25 cellular contexts compared by ENCODE assay signal in the genomic region with DNA sequence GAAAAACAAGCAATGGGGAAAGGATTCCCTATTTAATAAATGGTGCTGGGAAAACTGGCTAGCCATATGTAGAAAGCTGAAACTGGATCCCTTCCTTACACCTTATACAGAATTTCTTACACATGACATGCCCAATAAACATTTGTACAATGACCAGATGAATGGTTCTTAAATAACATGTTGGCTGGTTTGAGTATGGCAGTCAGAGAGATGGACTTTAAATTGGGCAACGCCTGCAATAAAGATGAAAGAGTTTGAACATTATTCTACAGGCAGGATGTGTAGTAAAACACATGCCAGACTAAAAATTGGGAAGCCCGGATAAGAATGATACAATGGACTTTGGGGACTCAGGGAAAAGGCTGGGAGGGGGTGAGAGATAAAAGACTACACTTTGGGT.
"Had no signal": no experiment of that assay in that cellular context is flagged by ENCODE, and none has a peak within 500 bp of the region (broad histone marks: within the 10 kb centered on the region; RNA-seq: fewer than 3 reads in every experiment).

No MANE protein-coding gene starts in this region.

- DNase-seq: naive thymus-derived CD8-positive, alpha-beta T cell; nephron progenitor cell; nucleus accumbens; ovary; posterior cingulate gyrus; psoas muscle; right cardiac atrium; right lobe of liver; sigmoid colon; small intestine; stimulated activated CD4-positive, alpha-beta T cell treated with anti-CD3 and anti-CD28 coated beads, Interleukin-15, amount 100 ng/mL, for 24 hours; stimulated activated CD4-positive, alpha-beta T cell treated with anti-CD3 and anti-CD28 coated beads, Interleukin-2, amount 100 ng/mL, for 24 hours; stimulated activated CD4-positive, alpha-beta T cell treated with anti-CD3 and anti-CD28 coated beads, Interleukin-2, amount 100 ng/mL, for 48 hours; stimulated activated CD4-positive, alpha-beta T cell treated with anti-CD3 and anti-CD28 coated beads, Interleukin-4, amount 100 ng/mL, for 24 hours; stimulated activated naive B cell treated with anti-CD40 and anti-IgM and Interleukin-4, amounts not matched to agents 10 μg/mL and 1 μg/mL and 100 μg/mL, for 72 hours; stimulated activated naive CD4-positive, alpha-beta T cell treated with Interleukin-2 at 50 U/mL for 16 hours; stomach; thyroid gland; trophoblast cell; upper lobe of left lung had no signal

- H3K36me3 Mint-ChIP-seq: naive thymus-derived CD8-positive, alpha-beta T cell; natural killer cell treated with Interleukin-12 subunit alpha and Interleukin-12 subunit beta and Interleukin-15 and Interleukin-18, amount 100 ng/mL, for 72 hours; stimulated activated effector memory CD8-positive, alpha-beta T cell treated with anti-CD3 and anti-CD28 coated beads, Interleukin-12 subunit alpha, Interleukin-12 subunit beta, amount 100 ng/mL, for 72 hours; stimulated activated naive B cell treated with anti-CD40 and anti-IgM and Interleukin-4, amounts not matched to agents 10 μg/mL and 1 μg/mL and 100 μg/mL, for 72 hours had no signal

- H3K27me3 Mint-ChIP-seq: progenitor cell of endocrine pancreas had no signal

- H3K4me1 Mint-ChIP-seq: naive thymus-derived CD8-positive, alpha-beta T cell; neural crest cell; stimulated activated effector memory CD8-positive, alpha-beta T cell treated with anti-CD3 and anti-CD28 coated beads, Interleukin-12 subunit alpha, Interleukin-12 subunit beta, amount 100 ng/mL, for 72 hours; stimulated activated naive B cell treated with anti-CD40 and anti-IgM and Interleukin-4, amounts not matched to agents 10 μg/mL and 1 μg/mL and 100 μg/mL, for 72 hours had no signal

- ATAC-seq: naive thymus-derived CD8-positive, alpha-beta T cell; natural killer cell treated with Interleukin-12 subunit alpha and Interleukin-12 subunit beta and Interleukin-15 and Interleukin-18, amount 100 ng/mL, for 72 hours; psoas muscle; right cardiac atrium; right lobe of liver; stimulated activated effector memory CD8-positive, alpha-beta T cell treated with anti-CD3 and anti-CD28 coated beads, Interleukin-12 subunit alpha, Interleukin-12 subunit beta, amount 100 ng/mL, for 72 hours; stimulated activated naive B cell treated with anti-CD40 and anti-IgM and Interleukin-4, amounts not matched to agents 10 μg/mL and 1 μg/mL and 100 μg/mL, for 72 hours had no signal

- H3K4me3 Mint-ChIP-seq: naive thymus-derived CD8-positive, alpha-beta T cell; natural killer cell treated with Interleukin-12 subunit alpha and Interleukin-12 subunit beta and Interleukin-15 and Interleukin-18, amount 100 ng/mL, for 72 hours; nephron progenitor cell; neural crest cell; stimulated activated effector memory CD8-positive, alpha-beta T cell treated with anti-CD3 and anti-CD28 coated beads, Interleukin-12 subunit alpha, Interleukin-12 subunit beta, amount 100 ng/mL, for 72 hours; stimulated activated naive B cell treated with anti-CD40 and anti-IgM and Interleukin-4, amounts not matched to agents 10 μg/mL and 1 μg/mL and 100 μg/mL, for 72 hours; stimulated activated naive CD8-positive, alpha-beta T cell treated with anti-CD3 and anti-CD28 coated beads, Interleukin-15, Interleukin-2, amounts not matched to agents 100 ng/mL and 50 ng/mL, for 24 hours had no signal

- H3K9me3 Mint-ChIP-seq: naive thymus-derived CD8-positive, alpha-beta T cell; natural killer cell treated with Interleukin-12 subunit alpha and Interleukin-12 subunit beta and Interleukin-15 and Interleukin-18, amount 100 ng/mL, for 72 hours; stimulated activated effector memory CD8-positive, alpha-beta T cell treated with anti-CD3 and anti-CD28 coated beads, Interleukin-12 subunit alpha, Interleukin-12 subunit beta, amount 100 ng/mL, for 72 hours; stimulated activated naive CD8-positive, alpha-beta T cell treated with anti-CD3 and anti-CD28 coated beads, Interleukin-15, Interleukin-2, amounts not matched to agents 100 ng/mL and 50 ng/mL, for 24 hours had no signal

- H3K27ac Mint-ChIP-seq: naive thymus-derived CD8-positive, alpha-beta T cell; natural killer cell treated with Interleukin-12 subunit alpha and Interleukin-12 subunit beta and Interleukin-15 and Interleukin-18, amount 100 ng/mL, for 72 hours; nephron progenitor cell; progenitor cell of endocrine pancreas; stimulated activated effector memory CD8-positive, alpha-beta T cell treated with anti-CD3 and anti-CD28 coated beads, Interleukin-12 subunit alpha, Interleukin-12 subunit beta, amount 100 ng/mL, for 72 hours; stimulated activated naive B cell treated with anti-CD40 and anti-IgM and Interleukin-4, amounts not matched to agents 10 μg/mL and 1 μg/mL and 100 μg/mL, for 72 hours; stimulated activated naive CD8-positive, alpha-beta T cell treated with anti-CD3 and anti-CD28 coated beads, Interleukin-15, Interleukin-2, amounts not matched to agents 100 ng/mL and 50 ng/mL, for 24 hours had no signal
